ENCODE assay signal across 8 cellular contexts in the genomic region with DNA sequence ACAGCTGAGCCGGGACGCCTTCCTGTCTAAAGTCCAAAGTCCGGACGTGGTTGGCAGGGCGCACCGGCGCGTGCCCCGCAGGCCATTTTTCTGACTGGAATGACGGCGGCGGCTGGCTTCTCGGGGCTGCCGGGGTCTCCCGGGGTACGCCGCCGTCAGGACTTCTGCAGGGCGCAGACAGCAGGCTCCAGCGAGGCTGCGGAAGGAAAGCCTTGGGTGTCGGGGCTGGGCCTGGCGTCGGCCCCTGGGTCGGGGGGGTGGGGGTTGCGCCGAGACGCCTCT. TPM values are rescaled to one million over a fixed set of nuclear protein-coding genes. Genes with fewer than 3 reads are reported as not detected.
DNase-seq lines count a peak whose midpoint lies in the region; ATAC-seq, FAIRE-seq and TF ChIP-seq lines count a peak whose summit lies in the region.

No MANE protein-coding gene starts in this region.

- H3K36me3 ChIP-seq in GM23338 (ENCODE audit: insufficient read depth) (no peaks in the 10 kb centered on the region), GM12878 (ENCODE audit: control insufficient read depth in 2 of 2, insufficient read depth in 2 of 2, low read length in 1 of 2) (no peaks in the 10 kb centered on the region)

- H3K4me3 ChIP-seq in GM23338, result peak overlapping the region; percentile 68
- H3K4me3 ChIP-seq in GM12878, result peak overlapping the region; percentile 92

- no peak for TF ChIP-seq RAD21 in GM12878 (IDR thresholded peaks at IDR 0.05; ENCODE audit: insufficient read depth, low read depth, low read length)

- peaks cover 19% of the 10 kb centered on the region for H3K9me3 Mint-ChIP-seq in GM23338

- peaks cover 3% of the 10 kb centered on the region for H3K27me3 Mint-ChIP-seq in GM23338 (ENCODE audit: insufficient read depth, low read depth, poor library complexity)

- 0 out of 4 replicates have a peak, but pooled peaks of 1 of the 2 experiments have one; percentile 6 for TF ChIP-seq EP300 in GM12878 (IDR thresholded peaks at IDR 0.05; ENCODE audit: borderline replicate concordance in 1 of 2, control insufficient read depth in 1 of 2, low read depth in 2 of 2, low read length in 2 of 2)

- POLR2A ChIA-PET in GM12878 (lab: Charles Lee), result interaction anchor here (0.9 to 2.2 kb wide), 8 partner anchors 92 to 182 kb away, joined by 3 to 7 read pairs (median 4); a partner anchor contains a TSS

- SMC1A ChIA-PET in GM12878 (lab: Charles Lee; ENCODE audit: uncharacterized antibody, unreplicated experiment), result interaction anchor here (0.7 to 3.2 kb wide), 11 partner anchors 9 to 205 kb away, joined by 3 to 20 read pairs (median 4); a partner anchor contains a TSS

- H3K27me3 ChIP-seq in GM23338 (ENCODE audit: insufficient read depth), result peaks cover 12% of the 10 kb centered on the region; the same call in 1 of the 2 replicates
- no peaks in the 10 kb centered on the region for H3K27me3 ChIP-seq in GM12878 (replicated peaks in 1 of 2; ENCODE audit: control insufficient read depth in 2 of 2, insufficient read depth in 2 of 2, low read length in 1 of 2)

- peaks cover 19% of the 10 kb centered on the region for H3K4me1 Mint-ChIP-seq in GM23338

- H3K27ac ChIP-seq in GM23338 (ENCODE audit: low read depth) (peak overlapping the region; percentile 85; the same call in 1 of the 2 replicates), GM12878 (ENCODE audit: control insufficient read depth, insufficient read depth) (peak overlapping the region; percentile 93)

- H3K36me3 Mint-ChIP-seq in GM23338 (ENCODE audit: low read depth), result peaks cover 12% of the 10 kb centered on the region

- peaks cover 13% of the 10 kb centered on the region for H3K4me1 ChIP-seq in GM23338 (ENCODE audit: insufficient read depth)
- H3K4me1 ChIP-seq in GM12878 (ENCODE audit: control insufficient read depth, insufficient read depth, low read length), result peaks cover 9% of the 10 kb centered on the region

- no peaks in the 10 kb centered on the region; the same call in 1 of the 2 replicates for H3F3A ChIP-seq in GM23338 (replicated peaks; ENCODE audit: low read depth)

- CTCF ChIA-PET in GM12878 (lab: Yijun Ruan, JAX), result interaction anchor here (1.2 kb wide), 2 partner anchors 35 to 163 kb away, joined by 4 to 8 read pairs; no protein-coding TSS in a partner anchor

- H3K27ac Mint-ChIP-seq in GM23338, result peak overlapping the region; percentile 79; the same call in 1 of the 2 replicates

- in situ Hi-C loops in GM12878 (cut with MboI), result no loop called here

- H4K20me1 ChIP-seq in GM23338 (replicated peaks; ENCODE audit: insufficient read depth) (no peaks in the 10 kb centered on the region), GM12878 (ENCODE audit: control insufficient read depth, insufficient read depth) (no peaks in the 10 kb centered on the region)

- under 1% methylated on average over 28 of the region's 28 CpGs for WGBS in GM12878 (ENCODE audit: insufficient coverage, insufficient replicate concordance, low lambda C conversion rate, missing lambda C conversion rate)

- H3K4me2 ChIP-seq in GM23338, result peak overlapping the region; percentile 90
- peak overlapping the region; percentile 95 for H3K4me2 ChIP-seq in GM12878 (ENCODE audit: control insufficient read depth, insufficient read depth)

- BruUV-seq in GM12878 (replicated peaks; lab: Mats Ljungman, UMichigan), result TSS peak; percentile 91

- intact Hi-C loops in GM12878 (cut with micrococcal nuclease; ENCODE audit: unreplicated experiment), result loop anchor here (2.0 to 10.0 kb wide), 3 partner anchors 92 to 166 kb away; a partner anchor contains a TSS

- H3K79me2 ChIP-seq in GM23338 (replicated peaks; ENCODE audit: insufficient read depth) (peaks cover 37% of the 10 kb centered on the region), GM12878 (ENCODE audit: control insufficient read depth, insufficient read depth, low read length) (peaks cover 33% of the 10 kb centered on the region)

- no peak for DNase-seq in GM23338 (ENCODE audit: low spot score)
- DNase-seq in M059J (ENCODE audit: low read depth), result peak; percentile 72
- no peak for DNase-seq in GM12878 (ENCODE audit: low read depth, low spot score)
- DNase-seq in kidney glomerular epithelial cell (lab: John Stamatoyannopoulos, UW), result peak; percentile 59
- no peak for DNase-seq in stimulated activated naive CD8-positive, alpha-beta T cell treated with anti-CD3 and anti-CD28 coated beads, Interleukin-15, Interleukin-2, amounts not matched to agents 100 U/mL and 50 U/mL, for 24 hours
- no peak for DNase-seq in inferior parietal cortex (ENCODE audit: extremely low spot score)
- DNase-seq in cerebellar cortex (ENCODE audit: low spot score), result no peak

- H2AFZ ChIP-seq in GM23338, result peak overlapping the region; percentile 95
- H2AFZ ChIP-seq in GM12878 (ENCODE audit: control insufficient read depth, low read depth, low read length), result peak overlapping the region; percentile 96

- H3K9me3 ChIP-seq in GM12878 (replicated peaks; ENCODE audit: control insufficient read depth, insufficient read depth, low read length), result no peaks in the 10 kb centered on the region; the same call in 2 of the 3 replicates

- H3K9ac ChIP-seq in GM12878 (ENCODE audit: control insufficient read depth, insufficient read depth, low read length), result peak overlapping the region; percentile 85

- TF ChIP-seq CTCF in GM23338 (conservative IDR thresholded peaks at IDR 0.05; ENCODE audit: low read depth in 2 of 2) (no peak), GM12878 (IDR thresholded peaks at IDR 0.05 in 2 of 3, conservative IDR thresholded peaks at IDR 0.05 in 1 of 3; ENCODE audit: control insufficient read depth in 2 of 3, extremely low read depth in 1 of 3, insufficient read depth in 1 of 3, low read depth in 3 of 3, low read length in 3 of 3) (no peak)

- H3K9me2 ChIP-seq in GM23338 (ENCODE audit: insufficient read depth), result no peaks in the 10 kb centered on the region

- peak overlapping the region; percentile 90 for H3K4me3 Mint-ChIP-seq in GM23338

- RAD21 ChIA-PET in GM12878 (lab: Charles Lee; ENCODE audit: unreplicated experiment), result interaction anchor here (0.8 to 3.4 kb wide), 9 partner anchors 8 to 203 kb away, joined by 3 to 16 read pairs (median 5); a partner anchor contains a TSS

- no peak for TF ChIP-seq POLR2A in GM12878 (IDR thresholded peaks at IDR 0.05; ENCODE audit: low read depth, low read length)

- FAIRE-seq in GM12878 (lab: Jason Lieb, UNC), result no peak

- peak; percentile 39 for ATAC-seq in GM18502 (IDR thresholded peaks at IDR 0.05; ENCODE audit: poor library complexity, unreplicated experiment)
- no peak; the same call in 1 of the 3 replicates for ATAC-seq in GM23338
- ATAC-seq in GM12878, result peak; percentile 60
- peak; percentile 2 for ATAC-seq in stimulated activated naive CD8-positive, alpha-beta T cell treated with anti-CD3 and anti-CD28 coated beads, Interleukin-15, Interleukin-2, amounts not matched to agents 100 U/mL and 50 U/mL, for 24 hours

TF ChIP-seq in GM23338, 12 proteins besides CTCF, POLR2A, EP300 and RAD21 (continues in another document):
- TF ChIP-seq ZNF331 (CRISPR knock-in tag; IDR thresholded peaks at IDR 0.05; ENCODE audit: low read depth) (no peak), EZH2 (IDR thresholded peaks at IDR 0.05; ENCODE audit: low read depth, unreplicated experiment) (no peak), NANOG (IDR thresholded peaks at IDR 0.05; ENCODE audit: borderline replicate concordance) (no peak)

TF ChIP-seq in GM12878, 131 proteins besides CTCF, POLR2A, EP300 and RAD21 (continues in another document):
- TF ChIP-seq FOXM1 (IDR thresholded peaks at IDR 0.05; ENCODE audit: low read depth, low read length) (no peak), EED (IDR thresholded peaks at IDR 0.05; ENCODE audit: low read depth) (peak; percentile 36; the same call in 1 of the 2 replicates), NR2C1 (IDR thresholded peaks at IDR 0.05) (peak; percentile 32; the same call in 1 of the 2 replicates), MEF2B (IDR thresholded peaks at IDR 0.05; ENCODE audit: partially characterized antibody, poor library complexity, severe bottlenecking) (peak; percentile 62)

RNA-seq across cellular contexts. Expression of a gene that starts 32.8 kb away (rescaled TPM):
- total RNA-seq in GM23338 (2014; rRNA removed; shearing (Covaris generic)), result 8.5 and 10.9 TPM in 2 replicates
- polyA plus RNA-seq in GM23338 (2016; fragmentation: Nextera tagmentation; extraction: Ambion mirVana) (8.6 and 9.5 TPM in 2 replicates), GM12878 (2011; rRNA removed) (36.8 and 46.5 TPM in 2 replicates), GM12878 (2014; fragmentation: Illumina TruSeq; extraction: Trizol) (24.3 and 29.6 TPM in 2 replicates), GM12878 (2014; fragmentation: Nextera tagmentation; extraction: Ambion mirVana) (10 to 100 TPM in 1 of 2 experiments, 1 to 10 TPM in 1; 6.3 to 10.2 TPM), GM12878 (2014; rRNA removed) (10.0 and 10.5 TPM in 2 replicates), GM12878 (2016; fragmentation: Nextera tagmentation; extraction: Ambion mirVana) (10 to 100 TPM; 19.8 to 20.2 TPM)
- total RNA-seq in M059J (2014; rRNA removed; shearing (Covaris generic)), result 18.0 and 20.1 TPM in 2 replicates
- 32.1 and 33.9 TPM in 2 replicates for total RNA-seq in GM12878 (2013; cell fraction: nucleolus; rRNA removed)
- total RNA-seq in GM12878 (2014; rRNA removed) (12.3 and 12.6 TPM in 2 replicates), GM12878 (2014; rRNA removed; fragmentation: Illumina TruSeq; extraction: Trizol) (18.4 and 19.8 TPM in 2 replicates), GM12878 (2021) (12.6 and 15.7 TPM in 2 replicates)
- polyA plus RNA-seq in GM12878 (2011; ENCODE audit: low read depth), result 11.9 TPM
- 22.3 and 23.0 TPM in 2 replicates for polyA plus RNA-seq in GM12878 (2011; cell fraction: cytosol; rRNA removed)
- polyA plus RNA-seq in GM12878 (2011; cell fraction: nucleus; rRNA removed), result 20.0 and 26.4 TPM in 2 replicates
- polyA plus RNA-seq in GM12878 (2012), result 8.5 and 10.2 TPM in 2 replicates
- 13.5 and 20.1 TPM in 2 replicates for polyA minus RNA-seq in GM12878 (2011; rRNA and poly(A)+ RNA removed)
- 8.6 and 9.5 TPM in 2 replicates for polyA minus RNA-seq in GM12878 (2011; cell fraction: cytosol; rRNA and poly(A)+ RNA removed)
- polyA minus RNA-seq in GM12878 (2011; cell fraction: nucleus; rRNA and poly(A)+ RNA removed), result 10.5 and 18.4 TPM in 2 replicates

Comparison
In these comparisons a context has a peak if more than half of its experiments do, and no peak if none do; other contexts are left out.
1. DNase-seq: peak in M059J (single experiment) and kidney glomerular epithelial cell (single experiment); none in GM23338 (single experiment), GM12878 (single experiment), stimulated activated naive CD8-positive, alpha-beta T cell treated with anti-CD3 and anti-CD28 coated beads, Interleukin-15, Interleukin-2, amounts not matched to agents 100 U/mL and 50 U/mL, for 24 hours (single experiment), inferior parietal cortex (single experiment) and cerebellar cortex (single experiment).